1 cellular context compared by ENCODE assay signal in the genomic region with DNA sequence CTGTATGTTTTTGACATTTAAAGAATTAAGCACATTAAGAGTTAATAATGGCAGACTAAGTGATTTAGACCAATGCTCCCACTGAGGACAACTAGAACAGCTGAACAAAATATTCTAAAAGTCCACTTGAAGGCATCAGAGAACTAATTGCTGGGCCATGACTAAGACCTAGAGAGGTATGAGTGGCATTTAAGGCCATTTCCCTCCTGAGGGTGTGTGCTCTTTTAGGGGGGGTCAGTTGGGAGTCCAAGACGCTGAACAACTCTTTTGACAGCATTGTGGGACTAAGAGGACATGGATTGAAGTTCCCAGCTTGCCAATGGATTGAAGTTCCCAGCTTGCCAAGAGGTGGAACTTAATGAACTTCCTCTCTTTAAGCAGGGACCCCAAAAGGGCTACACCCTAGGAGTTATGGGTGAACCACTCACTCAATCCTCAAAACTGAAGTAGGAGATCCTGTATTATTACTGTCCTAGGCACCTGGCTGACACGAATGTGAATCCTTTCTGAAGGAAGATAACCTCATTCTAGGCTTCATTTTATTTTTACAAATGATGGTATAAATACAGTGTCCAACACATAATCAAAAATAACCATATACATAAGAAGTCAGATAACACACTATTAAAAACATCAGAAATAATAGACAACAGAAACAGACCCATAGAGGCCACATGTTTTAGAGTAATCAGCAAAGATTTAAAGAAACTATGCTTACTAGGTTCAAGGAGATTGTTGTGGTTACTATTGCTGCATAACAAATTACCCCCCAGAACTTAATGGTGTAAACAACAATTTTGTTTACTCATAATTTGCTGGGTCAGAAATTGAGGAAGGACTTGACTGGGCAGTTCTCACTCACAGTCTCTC.
A peak's percentile ranks its signal among the peaks of the same experiment; 100 is the strongest.
TF ChIP-seq lines count a peak whose summit lies in the region.

No MANE protein-coding gene starts in this region.

TF ChIP-seq in HEK293, 187 proteins besides CTCF, POLR2A, EP300 and RAD21 (continued from another document):
- TF ChIP-seq, protein P1, sequence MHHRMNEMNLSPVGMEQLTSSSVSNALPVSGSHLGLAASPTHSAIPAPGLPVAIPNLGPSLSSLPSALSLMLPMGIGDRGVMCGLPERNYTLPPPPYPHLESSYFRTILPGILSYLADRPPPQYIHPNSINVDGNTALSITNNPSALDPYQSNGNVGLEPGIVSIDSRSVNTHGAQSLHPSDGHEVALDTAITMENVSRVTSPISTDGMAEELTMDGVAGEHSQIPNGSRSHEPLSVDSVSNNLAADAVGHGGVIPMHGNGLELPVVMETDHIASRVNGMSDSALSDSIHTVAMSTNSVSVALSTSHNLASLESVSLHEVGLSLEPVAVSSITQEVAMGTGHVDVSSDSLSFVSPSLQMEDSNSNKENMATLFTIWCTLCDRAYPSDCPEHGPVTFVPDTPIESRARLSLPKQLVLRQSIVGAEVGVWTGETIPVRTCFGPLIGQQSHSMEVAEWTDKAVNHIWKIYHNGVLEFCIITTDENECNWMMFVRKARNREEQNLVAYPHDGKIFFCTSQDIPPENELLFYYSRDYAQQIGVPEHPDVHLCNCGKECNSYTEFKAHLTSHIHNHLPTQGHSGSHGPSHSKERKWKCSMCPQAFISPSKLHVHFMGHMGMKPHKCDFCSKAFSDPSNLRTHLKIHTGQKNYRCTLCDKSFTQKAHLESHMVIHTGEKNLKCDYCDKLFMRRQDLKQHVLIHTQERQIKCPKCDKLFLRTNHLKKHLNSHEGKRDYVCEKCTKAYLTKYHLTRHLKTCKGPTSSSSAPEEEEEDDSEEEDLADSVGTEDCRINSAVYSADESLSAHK (tag by site-specific recombination; IDR thresholded peaks at IDR 0.05), result no peak
- TF ChIP-seq ZNF510 (tag by site-specific recombination; IDR thresholded peaks at IDR 0.05; ENCODE audit: insufficient replicate concordance), result no peak
- TF ChIP-seq ZNF280D (tag by site-specific recombination; IDR thresholded peaks at IDR 0.05), result no peak
- TF ChIP-seq, protein P2, sequence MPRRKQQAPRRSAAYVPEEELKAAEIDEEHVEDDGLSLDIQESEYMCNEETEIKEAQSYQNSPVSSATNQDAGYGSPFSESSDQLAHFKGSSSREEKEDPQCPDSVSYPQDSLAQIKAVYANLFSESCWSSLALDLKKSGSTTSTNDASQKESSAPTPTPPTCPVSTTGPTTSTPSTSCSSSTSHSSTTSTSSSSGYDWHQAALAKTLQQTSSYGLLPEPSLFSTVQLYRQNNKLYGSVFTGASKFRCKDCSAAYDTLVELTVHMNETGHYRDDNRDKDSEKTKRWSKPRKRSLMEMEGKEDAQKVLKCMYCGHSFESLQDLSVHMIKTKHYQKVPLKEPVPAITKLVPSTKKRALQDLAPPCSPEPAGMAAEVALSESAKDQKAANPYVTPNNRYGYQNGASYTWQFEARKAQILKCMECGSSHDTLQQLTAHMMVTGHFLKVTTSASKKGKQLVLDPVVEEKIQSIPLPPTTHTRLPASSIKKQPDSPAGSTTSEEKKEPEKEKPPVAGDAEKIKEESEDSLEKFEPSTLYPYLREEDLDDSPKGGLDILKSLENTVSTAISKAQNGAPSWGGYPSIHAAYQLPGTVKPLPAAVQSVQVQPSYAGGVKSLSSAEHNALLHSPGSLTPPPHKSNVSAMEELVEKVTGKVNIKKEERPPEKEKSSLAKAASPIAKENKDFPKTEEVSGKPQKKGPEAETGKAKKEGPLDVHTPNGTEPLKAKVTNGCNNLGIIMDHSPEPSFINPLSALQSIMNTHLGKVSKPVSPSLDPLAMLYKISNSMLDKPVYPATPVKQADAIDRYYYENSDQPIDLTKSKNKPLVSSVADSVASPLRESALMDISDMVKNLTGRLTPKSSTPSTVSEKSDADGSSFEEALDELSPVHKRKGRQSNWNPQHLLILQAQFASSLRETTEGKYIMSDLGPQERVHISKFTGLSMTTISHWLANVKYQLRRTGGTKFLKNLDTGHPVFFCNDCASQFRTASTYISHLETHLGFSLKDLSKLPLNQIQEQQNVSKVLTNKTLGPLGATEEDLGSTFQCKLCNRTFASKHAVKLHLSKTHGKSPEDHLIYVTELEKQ (tag by site-specific recombination; IDR thresholded peaks at IDR 0.05; ENCODE audit: borderline replicate concordance), result no peak
- TF ChIP-seq SP7 (tag by site-specific recombination; IDR thresholded peaks at IDR 0.05), result no peak
- TF ChIP-seq ZBTB49 (tag by site-specific recombination; IDR thresholded peaks at IDR 0.05; ENCODE audit: low read depth), result no peak
- no peak for TF ChIP-seq GLIS1 (tag by site-specific recombination; IDR thresholded peaks at IDR 0.05)
- TF ChIP-seq ZNF624 (tag by site-specific recombination; IDR thresholded peaks at IDR 0.05), result no peak
- TF ChIP-seq HOXA7 (CRISPR knock-in tag; IDR thresholded peaks at IDR 0.05; ENCODE audit: borderline replicate concordance), result no peak
- TF ChIP-seq, protein P3, sequence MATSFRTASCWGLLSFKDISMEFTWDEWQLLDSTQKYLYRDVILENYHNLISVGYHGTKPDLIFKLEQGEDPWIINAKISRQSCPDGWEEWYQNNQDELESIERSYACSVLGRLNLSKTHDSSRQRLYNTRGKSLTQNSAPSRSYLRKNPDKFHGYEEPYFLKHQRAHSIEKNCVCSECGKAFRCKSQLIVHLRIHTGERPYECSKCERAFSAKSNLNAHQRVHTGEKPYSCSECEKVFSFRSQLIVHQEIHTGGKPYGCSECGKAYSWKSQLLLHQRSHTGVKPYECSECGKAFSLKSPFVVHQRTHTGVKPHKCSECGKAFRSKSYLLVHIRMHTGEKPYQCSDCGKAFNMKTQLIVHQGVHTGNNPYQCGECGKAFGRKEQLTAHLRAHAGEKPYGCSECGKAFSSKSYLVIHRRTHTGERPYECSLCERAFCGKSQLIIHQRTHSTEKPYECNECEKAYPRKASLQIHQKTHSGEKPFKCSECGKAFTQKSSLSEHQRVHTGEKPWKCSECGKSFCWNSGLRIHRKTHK (tag by site-specific recombination; IDR thresholded peaks at IDR 0.05), result peak; percentile 99
- TF ChIP-seq SETDB1 (IDR thresholded peaks at IDR 0.05; ENCODE audit: insufficient read length, low read length), result peak; percentile 81
- no peak for TF ChIP-seq BCL11B (tag by site-specific recombination; IDR thresholded peaks at IDR 0.05; ENCODE audit: low read depth)
TF ChIP-seq in HEK293: peak in this region for 2.
